In genomic region chr6:32666420-32667300, GRCh38 we compare ENCODE assay signal across 8 cellular contexts. TPM values are rescaled to one million over a fixed set of nuclear protein-coding genes. Genes with fewer than 3 reads are reported as not detected.
A peak's percentile ranks its signal among the peaks of the same experiment; 100 is the strongest.
DNase-seq lines count a peak whose midpoint lies in the region; ATAC-seq and TF ChIP-seq lines count a peak whose summit lies in the region.

HLA-DQB1 (minus strand) TSS chr6:32666657; CDS start chr6:32666607, 50 bp downstream.

- H3K9me3 ChIP-seq in OCI-LY7 (ENCODE audit: low read length) (no peaks in the 10 kb centered on the region), iPS-15b (ENCODE audit: control insufficient read depth, insufficient read depth, low read length) (no peaks in the 10 kb centered on the region)

- H3K9ac ChIP-seq in iPS-15b (ENCODE audit: low read depth, low read length): no peak within 1 kb of the TSS

- peaks cover 21% of the 10 kb centered on the region for H3K27me3 Mint-ChIP-seq in activated naive CD8-positive, alpha-beta T cell treated with anti-CD3 and anti-CD28 coated beads for 36 hours

- no TSS peak for BruUV-seq in OCI-LY7 (replicated peaks; lab: Mats Ljungman, UMichigan)

- DNase-seq in A172 (ENCODE audit: low spot score) (peak; percentile 38), OCI-LY7 (ENCODE audit: low spot score) (peak; percentile 85), NCI-H2171 treated with DMSO at 0.1 percent for 48 hours (lab: John Stamatoyannopoulos, UW) (no peak)
- peak; percentile 39 for DNase-seq in activated naive CD8-positive, alpha-beta T cell treated with anti-CD3 and anti-CD28 coated beads for 36 hours
- DNase-seq in stimulated activated CD4-positive, alpha-beta T cell treated with anti-CD3 and anti-CD28 coated beads, Interleukin-12 subunit alpha, Interleukin-12 subunit beta, amount 100 ng/mL, for 4 hours: peak; percentile 26

- no peak within 1 kb of the TSS for H3K27ac ChIP-seq in OCI-LY7 (ENCODE audit: low read depth, low read length, poor library complexity, severe bottlenecking)

- POLR2A ChIA-PET in OCI-LY7 (lab: Charles Lee): no interaction called here

- H3K9me2 ChIP-seq in OCI-LY7 (ENCODE audit: insufficient read depth, low read length): no peaks in the 10 kb centered on the region

- H3K36me3 ChIP-seq in OCI-LY7 (ENCODE audit: insufficient read depth, low read length) (no peaks in the 10 kb centered on the region), iPS-15b (ENCODE audit: control insufficient read depth, insufficient read depth, low read length) (peaks cover 2% of the 10 kb centered on the region)

- CTCF ChIA-PET in OCI-LY7 (lab: Charles Lee; ENCODE audit: unreplicated experiment): no interaction called here

- H3K4me1 Mint-ChIP-seq in activated naive CD8-positive, alpha-beta T cell treated with anti-CD3 and anti-CD28 coated beads for 36 hours: peaks cover 38% of the 10 kb centered on the region

- intact Hi-C loops in OCI-LY7 (cut with micrococcal nuclease; ENCODE audit: unreplicated experiment): no loop called here

- ATAC-seq in GM18502 (IDR thresholded peaks at IDR 0.05; ENCODE audit: poor library complexity, unreplicated experiment) (peak; percentile 66), HG02943 (IDR thresholded peaks at IDR 0.05; ENCODE audit: low read depth, unreplicated experiment) (peak; percentile 52)

- peak within 1 kb of the TSS; percentile 83 for H3K27ac Mint-ChIP-seq in activated naive CD8-positive, alpha-beta T cell treated with anti-CD3 and anti-CD28 coated beads for 36 hours

- H3K4me1 ChIP-seq in OCI-LY7 (ENCODE audit: insufficient read depth, low read length, poor library complexity, severe bottlenecking) (peaks cover 20% of the 10 kb centered on the region), iPS-15b (ENCODE audit: control insufficient read depth, insufficient read depth, low read length) (peaks cover 8% of the 10 kb centered on the region)

- no peak for TF ChIP-seq CTCF in OCI-LY7 (conservative IDR thresholded peaks at IDR 0.05; ENCODE audit: low read length)

- H3K4me2 ChIP-seq in OCI-LY7 (ENCODE audit: low read length): peak within 1 kb of the TSS; percentile 76

- H3K9me3 Mint-ChIP-seq in activated naive CD8-positive, alpha-beta T cell treated with anti-CD3 and anti-CD28 coated beads for 36 hours: peaks cover 2% of the 10 kb centered on the region

- peaks cover 17% of the 10 kb centered on the region for H3K27me3 ChIP-seq in iPS-15b (ENCODE audit: control insufficient read depth, insufficient read depth, low read length)

- no peaks in the 10 kb centered on the region for H4K20me1 ChIP-seq in OCI-LY7 (ENCODE audit: insufficient read depth, low read length)

- H3K4me3 ChIP-seq in OCI-LY7 (ENCODE audit: low read depth, low read length, poor library complexity, severe bottlenecking): peak within 1 kb of the TSS; percentile 72
- H3K4me3 ChIP-seq in iPS-15b (ENCODE audit: low read depth, low read length): peak within 1 kb of the TSS; percentile 79

- peaks cover 10% of the 10 kb centered on the region for H3K36me3 Mint-ChIP-seq in activated naive CD8-positive, alpha-beta T cell treated with anti-CD3 and anti-CD28 coated beads for 36 hours

- H2AFZ ChIP-seq in OCI-LY7 (ENCODE audit: low read length): peak within 1 kb of the TSS; percentile 69; the same call in 1 of the 2 replicates

- H3K79me2 ChIP-seq in OCI-LY7 (ENCODE audit: insufficient read depth, low read depth, low read length): no peaks in the 10 kb centered on the region

- H3K4me3 Mint-ChIP-seq in activated naive CD8-positive, alpha-beta T cell treated with anti-CD3 and anti-CD28 coated beads for 36 hours: peak within 1 kb of the TSS; percentile 89

RNA-seq across cellular contexts. Expression of gene HLA-DQB1, which starts in this region (rescaled TPM):
- total RNA-seq in A172 (2014; rRNA removed; shearing (Covaris generic)): not detected in 2 replicates
- 1.2 and 10.5 TPM in 2 replicates for total RNA-seq in OCI-LY7 (2014; rRNA removed; shearing (Covaris generic))
- total RNA-seq in OCI-LY7 (2022): 16.5 and 20.9 TPM in 2 replicates
- total RNA-seq in activated naive CD8-positive, alpha-beta T cell treated with anti-CD3 and anti-CD28 coated beads for 36 hours: 10 to 100 TPM; 13.9 to 17.5 TPM

Comparison
In these comparisons a context has a peak if more than half of its experiments do, and no peak if none do; other contexts are left out.
1. Peak in DNase-seq in A172; RNA of the gene not detected or under 1 TPM.